In the genomic region with DNA sequence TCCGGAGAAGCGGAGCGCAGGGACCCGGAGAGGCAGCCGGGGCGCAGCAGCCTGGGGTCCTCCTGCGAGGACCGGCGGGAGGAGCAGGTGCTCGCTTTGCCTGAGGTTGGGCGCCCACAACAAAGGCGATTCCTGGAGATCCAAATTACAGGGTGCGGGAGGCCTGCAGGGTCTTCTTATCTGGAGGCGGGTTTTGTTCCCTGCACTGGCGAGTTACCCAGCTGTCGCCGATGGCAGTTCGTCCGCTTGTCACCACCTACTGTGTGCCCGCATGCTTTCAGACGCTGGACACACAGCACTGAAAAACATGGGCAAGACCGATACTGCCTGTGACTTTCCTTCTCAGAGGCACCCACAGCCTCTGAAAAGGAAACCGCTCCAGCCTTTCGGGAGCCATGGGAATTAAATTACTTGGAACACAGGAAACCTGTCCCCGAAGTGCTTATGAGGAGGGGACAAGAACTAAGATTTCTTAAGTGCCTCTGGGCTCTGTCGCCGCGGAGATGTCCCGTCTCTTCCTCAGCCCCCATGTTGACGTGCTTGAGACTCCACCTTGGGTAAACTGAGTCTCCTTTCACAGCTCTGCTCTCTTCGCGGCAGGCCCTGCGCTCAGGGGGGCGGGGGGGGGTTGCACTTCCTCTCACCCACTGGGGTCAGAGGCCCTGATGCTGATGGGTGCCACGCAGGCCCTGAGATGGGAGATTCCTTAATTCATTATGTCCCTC, we compare ENCODE assay signal across 1 cellular context.
TF ChIP-seq lines count a peak whose summit lies in the region.

No MANE protein-coding gene starts in this region.

TF ChIP-seq in HepG2, 621 proteins besides CTCF, POLR2A, EP300 and RAD21 (continued from another document):
- TF ChIP-seq, protein P1, sequence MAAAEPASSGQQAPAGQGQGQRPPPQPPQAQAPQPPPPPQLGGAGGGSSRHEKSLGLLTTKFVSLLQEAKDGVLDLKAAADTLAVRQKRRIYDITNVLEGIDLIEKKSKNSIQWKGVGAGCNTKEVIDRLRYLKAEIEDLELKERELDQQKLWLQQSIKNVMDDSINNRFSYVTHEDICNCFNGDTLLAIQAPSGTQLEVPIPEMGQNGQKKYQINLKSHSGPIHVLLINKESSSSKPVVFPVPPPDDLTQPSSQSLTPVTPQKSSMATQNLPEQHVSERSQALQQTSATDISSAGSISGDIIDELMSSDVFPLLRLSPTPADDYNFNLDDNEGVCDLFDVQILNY (CRISPR knock-in tag; conservative IDR thresholded peaks at IDR 0.05), result no peak
- no peak for TF ChIP-seq LCORL (IDR thresholded peaks at IDR 0.05)
- TF ChIP-seq LCORL (CRISPR knock-in tag; IDR thresholded peaks at IDR 0.05), result no peak
- TF ChIP-seq AKAP8 (CRISPR knock-in tag; IDR thresholded peaks at IDR 0.05), result 0 out of 2 replicates have a peak, but pooled peaks have one; percentile 31
- TF ChIP-seq TCF7L2 (IDR thresholded peaks at IDR 0.05; ENCODE audit: low read depth, low read length), result no peak
- TF ChIP-seq ZNF230 (CRISPR knock-in tag; IDR thresholded peaks at IDR 0.05), result no peak
- TF ChIP-seq ELF3 (CRISPR knock-in tag; IDR thresholded peaks at IDR 0.05), result no peak
- TF ChIP-seq ZNF709 (CRISPR knock-in tag; IDR thresholded peaks at IDR 0.05), result no peak
- no peak for TF ChIP-seq ZSCAN29 (CRISPR knock-in tag; conservative IDR thresholded peaks at IDR 0.05)
- TF ChIP-seq, protein P2, sequence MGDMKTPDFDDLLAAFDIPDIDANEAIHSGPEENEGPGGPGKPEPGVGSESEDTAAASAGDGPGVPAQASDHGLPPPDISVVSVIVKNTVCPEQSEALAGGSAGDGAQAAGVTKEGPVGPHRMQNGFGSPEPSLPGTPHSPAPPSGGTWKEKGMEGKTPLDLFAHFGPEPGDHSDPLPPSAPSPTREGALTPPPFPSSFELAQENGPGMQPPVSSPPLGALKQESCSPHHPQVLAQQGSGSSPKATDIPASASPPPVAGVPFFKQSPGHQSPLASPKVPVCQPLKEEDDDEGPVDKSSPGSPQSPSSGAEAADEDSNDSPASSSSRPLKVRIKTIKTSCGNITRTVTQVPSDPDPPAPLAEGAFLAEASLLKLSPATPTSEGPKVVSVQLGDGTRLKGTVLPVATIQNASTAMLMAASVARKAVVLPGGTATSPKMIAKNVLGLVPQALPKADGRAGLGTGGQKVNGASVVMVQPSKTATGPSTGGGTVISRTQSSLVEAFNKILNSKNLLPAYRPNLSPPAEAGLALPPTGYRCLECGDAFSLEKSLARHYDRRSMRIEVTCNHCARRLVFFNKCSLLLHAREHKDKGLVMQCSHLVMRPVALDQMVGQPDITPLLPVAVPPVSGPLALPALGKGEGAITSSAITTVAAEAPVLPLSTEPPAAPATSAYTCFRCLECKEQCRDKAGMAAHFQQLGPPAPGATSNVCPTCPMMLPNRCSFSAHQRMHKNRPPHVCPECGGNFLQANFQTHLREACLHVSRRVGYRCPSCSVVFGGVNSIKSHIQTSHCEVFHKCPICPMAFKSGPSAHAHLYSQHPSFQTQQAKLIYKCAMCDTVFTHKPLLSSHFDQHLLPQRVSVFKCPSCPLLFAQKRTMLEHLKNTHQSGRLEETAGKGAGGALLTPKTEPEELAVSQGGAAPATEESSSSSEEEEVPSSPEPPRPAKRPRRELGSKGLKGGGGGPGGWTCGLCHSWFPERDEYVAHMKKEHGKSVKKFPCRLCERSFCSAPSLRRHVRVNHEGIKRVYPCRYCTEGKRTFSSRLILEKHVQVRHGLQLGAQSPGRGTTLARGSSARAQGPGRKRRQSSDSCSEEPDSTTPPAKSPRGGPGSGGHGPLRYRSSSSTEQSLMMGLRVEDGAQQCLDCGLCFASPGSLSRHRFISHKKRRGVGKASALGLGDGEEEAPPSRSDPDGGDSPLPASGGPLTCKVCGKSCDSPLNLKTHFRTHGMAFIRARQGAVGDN (CRISPR knock-in tag; IDR thresholded peaks at IDR 0.05), result peak; percentile 50
- TF ChIP-seq GATAD1 (CRISPR knock-in tag; IDR thresholded peaks at IDR 0.05), result no peak
- TF ChIP-seq BCL6 (CRISPR knock-in tag; IDR thresholded peaks at IDR 0.05), result peak; percentile 31; the same call in 1 of the 2 replicates
- no peak for TF ChIP-seq ZNF605 (CRISPR knock-in tag; IDR thresholded peaks at IDR 0.05)
- no peak for TF ChIP-seq ZNF570 (CRISPR knock-in tag; IDR thresholded peaks at IDR 0.05; ENCODE audit: borderline replicate concordance)
- TF ChIP-seq ZNF350 (CRISPR knock-in tag; IDR thresholded peaks at IDR 0.05; ENCODE audit: borderline replicate concordance, low read depth), result no peak
- TF ChIP-seq, protein P3, sequence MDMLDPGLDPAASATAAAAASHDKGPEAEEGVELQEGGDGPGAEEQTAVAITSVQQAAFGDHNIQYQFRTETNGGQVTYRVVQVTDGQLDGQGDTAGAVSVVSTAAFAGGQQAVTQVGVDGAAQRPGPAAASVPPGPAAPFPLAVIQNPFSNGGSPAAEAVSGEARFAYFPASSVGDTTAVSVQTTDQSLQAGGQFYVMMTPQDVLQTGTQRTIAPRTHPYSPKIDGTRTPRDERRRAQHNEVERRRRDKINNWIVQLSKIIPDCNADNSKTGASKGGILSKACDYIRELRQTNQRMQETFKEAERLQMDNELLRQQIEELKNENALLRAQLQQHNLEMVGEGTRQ (IDR thresholded peaks at IDR 0.05; ENCODE audit: low read depth, low read length), result no peak
- TF ChIP-seq, protein P3 (CRISPR knock-in tag; IDR thresholded peaks at IDR 0.05; ENCODE audit: borderline replicate concordance), result no peak
- TF ChIP-seq PAF1 (CRISPR knock-in tag; IDR thresholded peaks at IDR 0.05), result no peak
- no peak for TF ChIP-seq CAMTA2 (CRISPR knock-in tag; IDR thresholded peaks at IDR 0.05; ENCODE audit: borderline replicate concordance)
- no peak for TF ChIP-seq ZNF225 (CRISPR knock-in tag; IDR thresholded peaks at IDR 0.05)
- TF ChIP-seq SRF (IDR thresholded peaks at IDR 0.05; ENCODE audit: low read depth, low read length), result no peak
- TF ChIP-seq HNRNPL (IDR thresholded peaks at IDR 0.05; ENCODE audit: low read depth, low read length), result no peak
- TF ChIP-seq, protein P4, sequence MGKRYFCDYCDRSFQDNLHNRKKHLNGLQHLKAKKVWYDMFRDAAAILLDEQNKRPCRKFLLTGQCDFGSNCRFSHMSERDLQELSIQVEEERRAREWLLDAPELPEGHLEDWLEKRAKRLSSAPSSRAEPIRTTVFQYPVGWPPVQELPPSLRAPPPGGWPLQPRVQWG (CRISPR knock-in tag; IDR thresholded peaks at IDR 0.05; ENCODE audit: borderline replicate concordance, low read depth), result no peak
- TF ChIP-seq ARHGAP35 (CRISPR knock-in tag; IDR thresholded peaks at IDR 0.05; ENCODE audit: borderline replicate concordance), result no peak
- TF ChIP-seq, protein P5, sequence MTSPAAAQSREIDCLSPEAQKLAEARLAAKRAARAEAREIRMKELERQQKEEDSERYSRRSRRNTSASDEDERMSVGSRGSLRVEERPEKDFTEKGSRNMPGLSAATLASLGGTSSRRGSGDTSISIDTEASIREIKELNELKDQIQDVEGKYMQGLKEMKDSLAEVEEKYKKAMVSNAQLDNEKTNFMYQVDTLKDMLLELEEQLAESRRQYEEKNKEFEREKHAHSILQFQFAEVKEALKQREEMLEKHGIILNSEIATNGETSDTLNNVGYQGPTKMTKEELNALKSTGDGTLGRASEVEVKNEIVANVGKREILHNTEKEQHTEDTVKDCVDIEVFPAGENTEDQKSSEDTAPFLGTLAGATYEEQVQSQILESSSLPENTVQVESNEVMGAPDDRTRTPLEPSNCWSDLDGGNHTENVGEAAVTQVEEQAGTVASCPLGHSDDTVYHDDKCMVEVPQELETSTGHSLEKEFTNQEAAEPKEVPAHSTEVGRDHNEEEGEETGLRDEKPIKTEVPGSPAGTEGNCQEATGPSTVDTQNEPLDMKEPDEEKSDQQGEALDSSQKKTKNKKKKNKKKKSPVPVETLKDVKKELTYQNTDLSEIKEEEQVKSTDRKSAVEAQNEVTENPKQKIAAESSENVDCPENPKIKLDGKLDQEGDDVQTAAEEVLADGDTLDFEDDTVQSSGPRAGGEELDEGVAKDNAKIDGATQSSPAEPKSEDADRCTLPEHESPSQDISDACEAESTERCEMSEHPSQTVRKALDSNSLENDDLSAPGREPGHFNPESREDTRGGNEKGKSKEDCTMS (CRISPR knock-in tag; conservative IDR thresholded peaks at IDR 0.05), result no peak
- no peak for TF ChIP-seq NKX3-1 (CRISPR knock-in tag; IDR thresholded peaks at IDR 0.05)
- no peak for TF ChIP-seq ZFAT (CRISPR knock-in tag; conservative IDR thresholded peaks at IDR 0.05)
- no peak for TF ChIP-seq PITX1 (CRISPR knock-in tag; IDR thresholded peaks at IDR 0.05)
- TF ChIP-seq HDAC1 (CRISPR knock-in tag; IDR thresholded peaks at IDR 0.05), result no peak
- TF ChIP-seq, protein P6, sequence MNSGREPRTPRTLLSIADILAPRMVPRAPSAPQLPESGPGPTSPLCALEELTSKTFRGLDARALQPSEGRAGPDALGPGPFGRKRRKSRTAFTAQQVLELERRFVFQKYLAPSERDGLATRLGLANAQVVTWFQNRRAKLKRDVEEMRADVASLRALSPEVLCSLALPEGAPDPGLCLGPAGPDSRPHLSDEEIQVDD (CRISPR knock-in tag; IDR thresholded peaks at IDR 0.05; ENCODE audit: borderline replicate concordance), result no peak
- no peak for TF ChIP-seq NFYC (CRISPR knock-in tag; IDR thresholded peaks at IDR 0.05)
- TF ChIP-seq, protein P7, sequence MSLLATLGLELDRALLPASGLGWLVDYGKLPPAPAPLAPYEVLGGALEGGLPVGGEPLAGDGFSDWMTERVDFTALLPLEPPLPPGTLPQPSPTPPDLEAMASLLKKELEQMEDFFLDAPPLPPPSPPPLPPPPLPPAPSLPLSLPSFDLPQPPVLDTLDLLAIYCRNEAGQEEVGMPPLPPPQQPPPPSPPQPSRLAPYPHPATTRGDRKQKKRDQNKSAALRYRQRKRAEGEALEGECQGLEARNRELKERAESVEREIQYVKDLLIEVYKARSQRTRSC (CRISPR knock-in tag; IDR thresholded peaks at IDR 0.05; ENCODE audit: low read depth), result no peak
- no peak for TF ChIP-seq CCDC6 (CRISPR knock-in tag; IDR thresholded peaks at IDR 0.05)
TF ChIP-seq in HepG2: peak in this region for 15.
